23 cellular contexts compared by ENCODE assay signal in the genomic region with DNA sequence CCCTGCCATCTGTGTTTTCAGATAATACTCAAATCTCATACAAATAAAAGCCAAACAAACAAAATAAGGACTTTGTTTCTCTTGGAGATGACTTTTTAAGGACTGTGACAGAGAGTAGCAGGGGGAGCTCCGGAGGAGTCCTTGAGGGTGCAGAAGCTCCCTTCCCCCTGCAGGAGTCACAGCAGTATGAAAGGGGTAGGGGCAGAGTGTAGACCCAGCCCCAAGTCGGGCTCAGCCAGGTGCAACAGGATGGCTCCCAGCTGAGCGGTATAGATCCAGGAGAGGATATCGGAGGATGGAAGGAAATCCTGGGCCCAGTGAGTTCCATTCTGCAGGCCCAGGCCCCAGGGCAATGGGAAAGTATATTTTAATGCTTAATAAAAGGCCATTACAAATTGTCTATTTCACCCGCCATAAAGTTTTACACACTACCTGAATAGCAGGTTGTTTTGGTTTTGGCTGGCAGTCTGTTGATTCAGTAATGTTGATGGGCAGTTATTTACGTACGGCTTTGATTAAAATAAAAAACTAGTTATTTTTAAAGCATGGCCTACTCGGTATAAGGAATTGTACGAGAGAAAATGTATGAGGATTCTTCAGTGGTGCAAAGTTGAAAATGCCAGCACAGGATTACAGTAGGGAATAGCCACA.
DNase-seq lines count a peak whose midpoint lies in the region; ATAC-seq and TF ChIP-seq lines count a peak whose summit lies in the region.
"Had no signal": no experiment of that assay in that cellular context is flagged by ENCODE, and none has a peak within 500 bp of the region (broad histone marks: within the 10 kb centered on the region; RNA-seq: fewer than 3 reads in every experiment).

No MANE protein-coding gene starts in this region.

- no peaks in the 10 kb centered on the region for H3K9me3 ChIP-seq in CD8-positive, alpha-beta T cell (ENCODE audit: low read length)
- no peaks in the 10 kb centered on the region for H3K9me3 ChIP-seq in naive thymus-derived CD4-positive, alpha-beta T cell (ENCODE audit: control insufficient read depth in 2 of 3, low read length in 3 of 3)
- H3K9me3 ChIP-seq in upper lobe of right lung, result no peaks in the 10 kb centered on the region
- H3K9me3 ChIP-seq: colonic mucosa, tibial artery had no signal

- peaks cover 61% of the 10 kb centered on the region for H3K4me1 ChIP-seq in CD8-positive, alpha-beta T cell (ENCODE audit: insufficient read depth, low read length)
- peaks cover 50 to 65% of the 10 kb centered on the region in 2 donors for H3K4me1 ChIP-seq in naive thymus-derived CD4-positive, alpha-beta T cell (ENCODE audit: control insufficient read depth in 2 of 2, insufficient read depth in 2 of 2, low read length in 2 of 2)
- H3K4me1 ChIP-seq in upper lobe of right lung, result peaks cover 9% of the 10 kb centered on the region

- CTCF ChIA-PET in activated CD4-positive, alpha-beta T cell treated with anti-CD3 and anti-CD28 coated beads for 36 hours (lab: Charles Lee), result interaction anchor here (1.2 kb wide), 1 partner anchor 48 kb away, joined by 4 read pairs; no protein-coding TSS in a partner anchor
- CTCF ChIA-PET in CD8-positive, alpha-beta T cell (lab: Charles Lee), result interaction anchor here (0.5 to 1.6 kb wide), 4 partner anchors 14 to 110 kb away, joined by 3 to 4 read pairs (median 3); no protein-coding TSS in a partner anchor
- CTCF ChIA-PET in naive thymus-derived CD4-positive, alpha-beta T cell (lab: Charles Lee), result no interaction called here

- H3K27me3 ChIP-seq in CD8-positive, alpha-beta T cell (ENCODE audit: insufficient read depth, low read length), result no peaks in the 10 kb centered on the region
- no peaks in the 10 kb centered on the region for H3K27me3 ChIP-seq in naive thymus-derived CD4-positive, alpha-beta T cell (ENCODE audit: control insufficient read depth in 2 of 2, insufficient read depth in 2 of 2, low read length in 2 of 2)
- no peaks in the 10 kb centered on the region for H3K27me3 ChIP-seq in upper lobe of right lung
- H3K27me3 ChIP-seq: brain microvascular endothelial cell, colonic mucosa, tibial artery had no signal

- peak overlapping the region; percentile 71 for H3K27ac Mint-ChIP-seq in activated CD4-positive, alpha-beta T cell treated with anti-CD3 and anti-CD28 coated beads for 36 hours
- peak overlapping the region; percentile 66 for H3K27ac Mint-ChIP-seq in CD8-positive, alpha-beta T cell
- peak overlapping the region; percentile 84 for H3K27ac Mint-ChIP-seq in activated T-helper 2 cell treated with anti-CD3 and anti-CD28 coated beads, Interferon-gamma antibody, Interleukin-2, Interleukin-4, amounts not matched to agents 10 μg/mL and 5 μg/mL and 100 μg/mL, durations not matched to agents 14 hours and 24 hours and 36 hours
- peak overlapping the region in 6 of 9 donors; percentile 39 to 89 (median 82) for H3K27ac Mint-ChIP-seq in naive thymus-derived CD4-positive, alpha-beta T cell
- H3K27ac Mint-ChIP-seq: HFFc6 had no signal

- H3K27ac ChIP-seq in CD8-positive, alpha-beta T cell (ENCODE audit: low read depth, low read length), result no peak overlapping the region
- H3K27ac ChIP-seq in naive thymus-derived CD4-positive, alpha-beta T cell (ENCODE audit: low read depth, low read length), result peak overlapping the region; percentile 18
- no peak overlapping the region for H3K27ac ChIP-seq in upper lobe of right lung
- H3K27ac ChIP-seq: brain microvascular endothelial cell, colonic mucosa, tibial artery had no signal

- no peak overlapping the region for H3K4me3 ChIP-seq in CD8-positive, alpha-beta T cell (ENCODE audit: low read depth, low read length)
- no peak overlapping the region for H3K4me3 ChIP-seq in naive thymus-derived CD4-positive, alpha-beta T cell (ENCODE audit: low read length)
- no peak overlapping the region for H3K4me3 ChIP-seq in upper lobe of right lung
- H3K4me3 ChIP-seq: colonic mucosa, smooth muscle cell, tibial artery had no signal

- H3K9me3 Mint-ChIP-seq in activated CD4-positive, alpha-beta T cell treated with anti-CD3 and anti-CD28 coated beads for 36 hours (ENCODE audit: low read depth), result no peaks in the 10 kb centered on the region
- no peaks in the 10 kb centered on the region for H3K9me3 Mint-ChIP-seq in CD8-positive, alpha-beta T cell
- no peaks in the 10 kb centered on the region for H3K9me3 Mint-ChIP-seq in activated T-helper 2 cell treated with anti-CD3 and anti-CD28 coated beads, Interferon-gamma antibody, Interleukin-2, Interleukin-4, amounts not matched to agents 10 μg/mL and 5 μg/mL and 100 μg/mL, durations not matched to agents 14 hours and 24 hours and 36 hours
- H3K9me3 Mint-ChIP-seq in naive thymus-derived CD4-positive, alpha-beta T cell, result peaks cover 0 to 2% (median 0%) of the 10 kb centered on the region in 11 donors
- H3K9me3 Mint-ChIP-seq: activated CD4-positive, alpha-beta T cell treated with anti-CD3 and anti-CD28 coated beads, Interleukin-2, amount 10 ng/mL, durations not matched to agents 7 days and 5 days had no signal

- intact Hi-C loops in activated CD4-positive, alpha-beta T cell treated with anti-CD3 and anti-CD28 coated beads for 36 hours (cut with DNase I, micrococcal nuclease), result no loop called here
- intact Hi-C loops in CD8-positive, alpha-beta T cell (cut with DNase I, micrococcal nuclease), result loop anchor here in 1 of 2 experiments (5.0 kb wide), 1 partner anchor 41 kb away; no protein-coding TSS in a partner anchor
- intact Hi-C loops in activated T-helper 2 cell treated with anti-CD3 and anti-CD28 coated beads, Interferon-gamma antibody, Interleukin-2, Interleukin-4, amounts not matched to agents 10 μg/mL and 5 μg/mL and 100 μg/mL, durations not matched to agents 14 hours and 24 hours and 36 hours (cut with micrococcal nuclease), result no loop called here
- intact Hi-C loops in naive thymus-derived CD4-positive, alpha-beta T cell (cut with micrococcal nuclease), result no loop called here
- intact Hi-C loops in upper lobe of right lung (cut with DNase I), result no loop called here

- H3K4me3 Mint-ChIP-seq in activated CD4-positive, alpha-beta T cell treated with anti-CD3 and anti-CD28 coated beads for 36 hours, result no peak overlapping the region
- H3K4me3 Mint-ChIP-seq in CD8-positive, alpha-beta T cell, result no peak overlapping the region
- H3K4me3 Mint-ChIP-seq in activated T-helper 2 cell treated with anti-CD3 and anti-CD28 coated beads, Interferon-gamma antibody, Interleukin-2, Interleukin-4, amounts not matched to agents 10 μg/mL and 5 μg/mL and 100 μg/mL, durations not matched to agents 14 hours and 24 hours and 36 hours (ENCODE audit: low read depth), result no peak overlapping the region
- peak overlapping the region in 3 of 10 donors; percentile 21 to 68 (median 46) for H3K4me3 Mint-ChIP-seq in naive thymus-derived CD4-positive, alpha-beta T cell
- H3K4me3 Mint-ChIP-seq: activated CD4-positive, alpha-beta T cell treated with anti-CD3 and anti-CD28 coated beads, Interleukin-2, amount 10 ng/mL, durations not matched to agents 7 days and 5 days; HFFc6 had no signal

- no peak for TF ChIP-seq CTCF in CD8-positive, alpha-beta T cell (IDR thresholded peaks at IDR 0.05)
- TF ChIP-seq CTCF in upper lobe of right lung (IDR thresholded peaks at IDR 0.05), result no peak

- no peaks in the 10 kb centered on the region for H3K27me3 Mint-ChIP-seq in activated CD4-positive, alpha-beta T cell treated with anti-CD3 and anti-CD28 coated beads for 36 hours
- no peaks in the 10 kb centered on the region for H3K27me3 Mint-ChIP-seq in CD8-positive, alpha-beta T cell (ENCODE audit: low read depth)
- no peaks in the 10 kb centered on the region for H3K27me3 Mint-ChIP-seq in activated T-helper 2 cell treated with anti-CD3 and anti-CD28 coated beads, Interferon-gamma antibody, Interleukin-2, Interleukin-4, amounts not matched to agents 10 μg/mL and 5 μg/mL and 100 μg/mL, durations not matched to agents 14 hours and 24 hours and 36 hours (ENCODE audit: low read depth)
- H3K27me3 Mint-ChIP-seq in naive thymus-derived CD4-positive, alpha-beta T cell, result no peaks in the 10 kb centered on the region
- H3K27me3 Mint-ChIP-seq: activated CD4-positive, alpha-beta T cell treated with anti-CD3 and anti-CD28 coated beads, Interleukin-2, amount 10 ng/mL, durations not matched to agents 7 days and 5 days had no signal

- H3K36me3 Mint-ChIP-seq in activated CD4-positive, alpha-beta T cell treated with anti-CD3 and anti-CD28 coated beads for 36 hours (ENCODE audit: low read depth), result peaks cover 77% of the 10 kb centered on the region
- peaks cover 92% of the 10 kb centered on the region for H3K36me3 Mint-ChIP-seq in CD8-positive, alpha-beta T cell
- H3K36me3 Mint-ChIP-seq in activated T-helper 2 cell treated with anti-CD3 and anti-CD28 coated beads, Interferon-gamma antibody, Interleukin-2, Interleukin-4, amounts not matched to agents 10 μg/mL and 5 μg/mL and 100 μg/mL, durations not matched to agents 14 hours and 24 hours and 36 hours (ENCODE audit: low read depth), result peaks cover 94% of the 10 kb centered on the region
- H3K36me3 Mint-ChIP-seq in naive thymus-derived CD4-positive, alpha-beta T cell, result peaks cover 7 to 47% (median 37%) of the 10 kb centered on the region in 5 donors

- DNase-seq in activated CD4-positive, alpha-beta T cell treated with anti-CD3 and anti-CD28 coated beads for 36 hours, result no peak
- no peak for DNase-seq in activated CD4-positive, alpha-beta T cell treated with anti-CD3 and anti-CD28 coated beads for 48 hours
- no peak for DNase-seq in CD8-positive, alpha-beta T cell
- no peak for DNase-seq in activated T-helper 2 cell treated with anti-CD3 and anti-CD28 coated beads, Interferon-gamma antibody, Interleukin-2, Interleukin-4, amounts not matched to agents 10 μg/mL and 5 μg/mL and 100 μg/mL, durations not matched to agents 14 hours and 24 hours and 36 hours (ENCODE audit: low spot score)
- no peak for DNase-seq in naive thymus-derived CD4-positive, alpha-beta T cell
- no peak for DNase-seq in KBM-7
- DNase-seq in upper lobe of right lung, result no peak
- DNase-seq in NOMO-1 treated with DMSO at 0.1 percent for 48 hours (lab: John Stamatoyannopoulos, UW; ENCODE audit: unreplicated experiment), result no peak
- DNase-seq: 8988T; activated CD4-positive, alpha-beta T cell treated with anti-CD3 and anti-CD28 coated beads, Interleukin-2, amount 10 ng/mL, durations not matched to agents 7 days and 5 days; brain microvascular endothelial cell; colonic mucosa; EL; HFFc6; kidney glomerular epithelial cell; NCI-H1694; occipital lobe; PC-3; SHP77; stimulated activated naive CD4-positive, alpha-beta T cell treated with Interleukin-2 at 50 U/mL for 16 hours; SW 1271; tibial artery had no signal

- H3K36me3 ChIP-seq in CD8-positive, alpha-beta T cell (ENCODE audit: insufficient read depth, low read length), result peaks cover 29% of the 10 kb centered on the region
- H3K36me3 ChIP-seq in naive thymus-derived CD4-positive, alpha-beta T cell (ENCODE audit: control insufficient read depth in 2 of 3, insufficient read depth in 3 of 3, low read length in 3 of 3), result peaks cover 0 to 64% (median 13%) of the 10 kb centered on the region in 3 experiments
- H3K36me3 ChIP-seq in upper lobe of right lung, result peaks cover 38% of the 10 kb centered on the region
- H3K36me3 ChIP-seq: brain microvascular endothelial cell, colonic mucosa, tibial artery had no signal

- peaks cover 95% of the 10 kb centered on the region for H3K4me1 Mint-ChIP-seq in activated CD4-positive, alpha-beta T cell treated with anti-CD3 and anti-CD28 coated beads for 36 hours
- peaks cover 93% of the 10 kb centered on the region for H3K4me1 Mint-ChIP-seq in CD8-positive, alpha-beta T cell (ENCODE audit: low read depth)
- peaks cover 84% of the 10 kb centered on the region for H3K4me1 Mint-ChIP-seq in activated T-helper 2 cell treated with anti-CD3 and anti-CD28 coated beads, Interferon-gamma antibody, Interleukin-2, Interleukin-4, amounts not matched to agents 10 μg/mL and 5 μg/mL and 100 μg/mL, durations not matched to agents 14 hours and 24 hours and 36 hours (ENCODE audit: low read depth)
- H3K4me1 Mint-ChIP-seq in naive thymus-derived CD4-positive, alpha-beta T cell, result peaks cover 63 to 98% (median 94%) of the 10 kb centered on the region in 7 donors

- POLR2A ChIA-PET in activated CD4-positive, alpha-beta T cell treated with anti-CD3 and anti-CD28 coated beads for 36 hours (lab: Charles Lee), result no interaction called here
- POLR2A ChIA-PET in CD8-positive, alpha-beta T cell (lab: Charles Lee), result no interaction called here
- POLR2A ChIA-PET in naive thymus-derived CD4-positive, alpha-beta T cell (lab: Charles Lee), result interaction anchor here (1.0 to 1.4 kb wide), 2 partner anchors 12 to 15 kb away, joined by 4 to 6 read pairs; no protein-coding TSS in a partner anchor

- ATAC-seq in activated CD4-positive, alpha-beta T cell treated with anti-CD3 and anti-CD28 coated beads for 36 hours, result no peak
- ATAC-seq in CD8-positive, alpha-beta T cell, result no peak
- no peak for ATAC-seq in naive thymus-derived CD4-positive, alpha-beta T cell
- ATAC-seq in upper lobe of right lung, result no peak
- ATAC-seq: PC-3 had no signal

- in situ Hi-C loops in KBM-7 (cut with MboI; ENCODE audit: low pct_unique_long_range_greater_than_20kb, low sequenced_read_pairs), result no loop called here
